ENCODE assay signal across 8 cellular contexts in genomic region chr3:183446838-183447205, GRCh38. TPM values are rescaled to one million over a fixed set of nuclear protein-coding genes. Genes with fewer than 3 reads are reported as not detected.
DNase-seq lines count a peak whose midpoint lies in the region; ATAC-seq and TF ChIP-seq lines count a peak whose summit lies in the region.

No MANE protein-coding gene starts in this region.

- no peaks in the 10 kb centered on the region; the same call in 1 of the 2 replicates for H3K36me3 ChIP-seq in Karpas-422 (ENCODE audit: insufficient read depth, low read length)

- H3K79me2 ChIP-seq in Karpas-422 (ENCODE audit: low read length) = peaks cover 30% of the 10 kb centered on the region

- H3K4me3 ChIP-seq in AG09309 (ENCODE audit: control insufficient read depth, low read depth, low read length) = peak overlapping the region; percentile 89
- H3K4me3 ChIP-seq in Karpas-422 (ENCODE audit: low read length) = peak overlapping the region; percentile 80
- peak overlapping the region; percentile 96 for H3K4me3 ChIP-seq in coronary artery

- peak overlapping the region in 6 of 10 donors; percentile 32 to 95 (median 92) for H3K27ac Mint-ChIP-seq in naive thymus-derived CD8-positive, alpha-beta T cell

- no peak for TF ChIP-seq CTCF in AG09309 (IDR thresholded peaks at IDR 0.05; ENCODE audit: control insufficient read depth, insufficient read depth, low read depth, low read length, missing control alignments)
- TF ChIP-seq CTCF in coronary artery (IDR thresholded peaks at IDR 0.05) = no peak

- H3K4me2 ChIP-seq in Karpas-422 (ENCODE audit: low read depth, low read length, poor library complexity, severe bottlenecking) = peak overlapping the region; percentile 87

- H2AFZ ChIP-seq in Karpas-422 (ENCODE audit: low read length) = peak overlapping the region; percentile 84

- peak overlapping the region; percentile 87 to 98 (median 95) for H3K4me3 Mint-ChIP-seq in naive thymus-derived CD8-positive, alpha-beta T cell

- H3K36me3 Mint-ChIP-seq in naive thymus-derived CD8-positive, alpha-beta T cell = peaks cover 3 to 23% (median 11%) of the 10 kb centered on the region in 3 donors

- no peak for DNase-seq in AG09309 (ENCODE audit: low read depth)
- no peak for DNase-seq in Karpas-422
- no peak for DNase-seq in coronary artery (ENCODE audit: low spot score)
- no peak for DNase-seq in naive thymus-derived CD8-positive, alpha-beta T cell
- no peak for DNase-seq in NCI-H1417 (lab: John Stamatoyannopoulos, UW)
- DNase-seq in NCI-H1930 (lab: John Stamatoyannopoulos, UW) = no peak
- DNase-seq in globus pallidus (ENCODE audit: low spot score) = no peak

- H3K27me3 Mint-ChIP-seq in naive thymus-derived CD8-positive, alpha-beta T cell = peaks cover 0 to 4% (median 0%) of the 10 kb centered on the region in 5 donors

- H3K27me3 ChIP-seq in Karpas-422 (ENCODE audit: low read length) = no peaks in the 10 kb centered on the region; the same call in 1 of the 2 replicates

- H3K9me3 Mint-ChIP-seq in naive thymus-derived CD8-positive, alpha-beta T cell = peaks cover 6 to 30% (median 24%) of the 10 kb centered on the region in 9 donors

- H3K27ac ChIP-seq in Karpas-422 (ENCODE audit: low read length) (peak overlapping the region; percentile 18; the same call in 1 of the 2 replicates), coronary artery (no peak overlapping the region)

- no peaks in the 10 kb centered on the region for H3K9me2 ChIP-seq in Karpas-422 (replicated peaks; ENCODE audit: insufficient read depth, low read length)

- H3K9ac ChIP-seq in Karpas-422 (ENCODE audit: low read length) = peak overlapping the region; percentile 80

- no peak for ATAC-seq in naive thymus-derived CD8-positive, alpha-beta T cell
- no peak for ATAC-seq in GM18498 (IDR thresholded peaks at IDR 0.05; ENCODE audit: unreplicated experiment)

- no peaks in the 10 kb centered on the region for H4K20me1 ChIP-seq in Karpas-422 (ENCODE audit: insufficient read depth, low read depth, low read length)

- POLR2A ChIA-PET in naive thymus-derived CD8-positive, alpha-beta T cell (lab: Charles Lee) = interaction anchor here (0.7 kb wide), 1 partner anchor 158 kb away, joined by 4 read pairs; no protein-coding TSS in a partner anchor

- H3K4me1 ChIP-seq in Karpas-422 (ENCODE audit: low read length) = peaks cover 28% of the 10 kb centered on the region

- H3K4me1 Mint-ChIP-seq in naive thymus-derived CD8-positive, alpha-beta T cell = peaks cover 2 to 19% (median 14%) of the 10 kb centered on the region in 4 donors

- peaks cover 24% of the 10 kb centered on the region for H3K9me3 ChIP-seq in Karpas-422 (ENCODE audit: low read length)

RNA-seq across cellular contexts. Expression of gene MCF2L2, which starts 18.4 kb away (rescaled TPM):
- 11.3 and 12.2 TPM in 2 replicates for total RNA-seq in Karpas-422 (2014; rRNA removed; shearing (Covaris generic); ENCODE audit: low replicate concordance)
- 1 to 10 TPM; 1.3 to 2.5 TPM for total RNA-seq in naive thymus-derived CD8-positive, alpha-beta T cell
- under 1 TPM; 0.06 to 0.17 (median 0.14) TPM for polyA plus RNA-seq in naive thymus-derived CD8-positive, alpha-beta T cell
